8 cellular contexts compared by ENCODE assay signal in the genomic region with DNA sequence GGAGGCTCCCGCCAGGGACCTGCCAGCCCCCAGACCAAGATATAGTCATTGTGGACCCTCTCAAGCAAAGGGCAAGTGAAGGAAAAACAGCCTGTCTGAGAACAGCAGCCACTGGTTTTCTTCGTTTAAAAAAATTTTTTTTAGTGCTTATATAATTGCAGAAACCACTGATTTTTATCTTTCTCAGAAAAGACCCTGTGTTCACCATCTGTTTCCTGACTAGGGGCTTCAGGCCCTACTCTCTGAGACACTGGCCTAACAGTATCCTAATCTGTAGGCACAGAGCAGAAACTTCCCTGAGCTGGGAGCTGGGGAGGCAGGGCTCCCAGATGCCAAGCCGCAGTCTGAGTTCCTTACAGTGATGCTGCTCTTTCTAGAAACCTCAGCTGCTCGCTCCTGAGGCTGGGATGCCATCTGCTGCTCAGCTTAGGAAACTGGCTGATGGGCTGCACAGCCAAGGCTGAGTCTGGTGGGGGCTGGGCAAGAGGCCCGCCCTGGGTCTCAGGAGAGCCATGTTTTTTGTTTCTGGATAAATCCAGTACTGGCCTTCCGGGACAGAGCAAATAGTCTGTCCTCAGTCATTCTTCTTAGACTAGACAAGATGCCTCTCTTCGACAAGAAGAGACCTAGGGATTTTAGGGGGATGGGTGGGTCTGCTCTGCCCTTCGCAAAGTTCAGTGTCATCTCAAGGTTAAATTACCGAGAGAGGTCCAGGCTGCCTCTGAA. TPM values are rescaled to one million over a fixed set of nuclear protein-coding genes. Genes with fewer than 3 reads are reported as not detected.
DNase-seq lines count a peak whose midpoint lies in the region; ATAC-seq and TF ChIP-seq lines count a peak whose summit lies in the region.

No MANE protein-coding gene starts in this region.

- H3K27ac Mint-ChIP-seq in activated CD8-positive, alpha-beta memory T cell treated with anti-CD3 and anti-CD28 coated beads, Interleukin-2, amount 10 ng/mL, durations not matched to agents 7 days and 5 days = no peak overlapping the region

- H3K36me3 ChIP-seq in BE2C (no peaks in the 10 kb centered on the region), NT2/D1 (ENCODE audit: insufficient read depth, insufficient read length, low read length) (no peaks in the 10 kb centered on the region)

- H3K9ac ChIP-seq in NT2/D1 (ENCODE audit: insufficient read length, low read depth) = no peak overlapping the region

- H3K9me3 Mint-ChIP-seq in activated CD8-positive, alpha-beta memory T cell treated with anti-CD3 and anti-CD28 coated beads, Interleukin-2, amount 10 ng/mL, durations not matched to agents 7 days and 5 days (ENCODE audit: low read depth) = no peaks in the 10 kb centered on the region

- H3K4me3 ChIP-seq in BE2C (ENCODE audit: low read depth, low read length) = no peak overlapping the region
- H3K4me3 ChIP-seq in NT2/D1 (ENCODE audit: insufficient read length, low read depth) = no peak overlapping the region

- peak; percentile 98 for ATAC-seq in activated CD8-positive, alpha-beta memory T cell treated with anti-CD3 and anti-CD28 coated beads, Interleukin-2, amount 10 ng/mL, durations not matched to agents 7 days and 5 days

- H3K4me1 ChIP-seq in BE2C (no peaks in the 10 kb centered on the region; the same call in 1 of the 2 replicates), NT2/D1 (ENCODE audit: insufficient read depth, insufficient read length) (no peaks in the 10 kb centered on the region)

- no peaks in the 10 kb centered on the region for H3K9me3 ChIP-seq in BE2C
- H3K9me3 ChIP-seq in NT2/D1 (ENCODE audit: insufficient read depth, low read length) = no peaks in the 10 kb centered on the region

- peaks cover 21% of the 10 kb centered on the region for H3K27me3 Mint-ChIP-seq in activated CD8-positive, alpha-beta memory T cell treated with anti-CD3 and anti-CD28 coated beads, Interleukin-2, amount 10 ng/mL, durations not matched to agents 7 days and 5 days

- no peaks in the 10 kb centered on the region for H3K27me3 ChIP-seq in BE2C
- no peaks in the 10 kb centered on the region for H3K27me3 ChIP-seq in NT2/D1 (ENCODE audit: insufficient read depth, insufficient read length)

- H3K4me3 Mint-ChIP-seq in activated CD8-positive, alpha-beta memory T cell treated with anti-CD3 and anti-CD28 coated beads, Interleukin-2, amount 10 ng/mL, durations not matched to agents 7 days and 5 days = no peak overlapping the region

- CTCF ChIA-PET in activated CD8-positive, alpha-beta memory T cell treated with anti-CD3 and anti-CD28 coated beads, Interleukin-2, amount 10 ng/mL, durations not matched to agents 7 days and 5 days (lab: Charles Lee) = interaction anchor here (0.8 to 2.3 kb wide), 10 partner anchors 9 to 683 kb away, joined by 3 to 13 read pairs (median 6); no protein-coding TSS in a partner anchor

- H3K36me3 Mint-ChIP-seq in activated CD8-positive, alpha-beta memory T cell treated with anti-CD3 and anti-CD28 coated beads, Interleukin-2, amount 10 ng/mL, durations not matched to agents 7 days and 5 days = no peaks in the 10 kb centered on the region

- TF ChIP-seq CTCF in BE2C (IDR thresholded peaks at IDR 0.05; ENCODE audit: low read depth, low read length) = peak; percentile 98

- H3K4me1 Mint-ChIP-seq in activated CD8-positive, alpha-beta memory T cell treated with anti-CD3 and anti-CD28 coated beads, Interleukin-2, amount 10 ng/mL, durations not matched to agents 7 days and 5 days = peaks cover 12% of the 10 kb centered on the region

- DNase-seq in BE2C (peak; percentile 93), GM19240 (ENCODE audit: insufficient read length, low spot score) (peak; percentile 69), HUDEP-2 (lab: John Stamatoyannopoulos, UW; ENCODE audit: unreplicated experiment in 76 of 76) (peak in 69 of 76 experiments; percentile 22 to 85 (median 64)), NT2/D1 (ENCODE audit: low read depth, low spot score) (peak; percentile 76), epidermal melanocyte (ENCODE audit: insufficient read length, low spot score) (peak; percentile 94), middle frontal gyrus (ENCODE audit: extremely low spot score, low spot score) (peak; percentile 91)
- peak; percentile 83 for DNase-seq in activated CD8-positive, alpha-beta memory T cell treated with anti-CD3 and anti-CD28 coated beads, Interleukin-2, amount 10 ng/mL, durations not matched to agents 7 days and 5 days
- peak; percentile 79 for DNase-seq in stimulated activated CD8-positive, alpha-beta memory T cell treated with anti-CD3 and anti-CD28 coated beads, Interleukin-4, amount 100 ng/mL, for 48 hours

RNA-seq across cellular contexts. Expression of a gene that starts 31.0 kb away (rescaled TPM):
- 178 TPM for polyA plus RNA-seq in BE2C (2012; ENCODE audit: insufficient read depth, insufficient read length, low read depth)
- 100 to 1,000 TPM; 149 to 195 TPM for total RNA-seq in activated CD8-positive, alpha-beta memory T cell treated with anti-CD3 and anti-CD28 coated beads, Interleukin-2, amount 10 ng/mL, durations not matched to agents 7 days and 5 days
